In the genomic region with DNA sequence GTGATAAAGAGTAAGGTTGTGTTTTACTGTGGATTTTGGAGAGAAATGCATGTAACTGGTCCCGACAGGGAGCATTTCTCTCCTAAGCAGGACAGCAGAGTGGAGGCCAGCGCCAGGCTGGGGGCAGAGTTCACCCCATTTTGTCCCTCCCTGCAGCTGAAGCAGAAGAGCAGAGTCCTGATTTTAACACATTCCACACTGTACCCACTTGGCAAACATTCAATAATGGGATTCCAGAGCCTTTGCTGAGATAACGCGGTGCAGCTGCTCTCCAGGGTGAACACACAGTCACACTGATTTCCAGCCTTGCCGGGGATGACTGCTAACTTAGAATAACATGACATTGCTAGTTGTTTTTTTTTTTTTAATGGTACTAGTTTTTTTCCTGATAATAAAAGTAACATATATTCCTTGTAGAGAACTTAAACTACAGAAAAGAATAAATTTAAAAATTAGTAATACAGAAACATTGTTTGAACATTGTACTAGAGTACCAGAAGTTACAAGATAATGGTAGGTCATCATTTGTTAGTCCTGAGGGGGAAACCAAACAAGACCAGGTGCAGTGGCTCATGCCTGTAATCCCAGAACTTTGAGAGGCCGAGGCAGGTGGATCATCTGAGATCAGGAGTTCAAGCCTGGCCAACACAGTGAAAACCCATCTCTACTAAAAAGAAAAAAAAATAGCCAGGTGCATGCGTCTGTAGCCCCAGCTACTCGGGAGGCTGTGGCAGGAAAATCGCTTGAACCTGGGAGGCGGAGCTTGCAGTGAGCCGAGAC, we compare ENCODE assay signal across 2 cellular contexts.
A peak's percentile ranks its signal among the peaks of the same experiment; 100 is the strongest.
TF ChIP-seq lines count a peak whose summit lies in the region.

No MANE protein-coding gene starts in this region.

TF ChIP-seq in HepG2, 621 proteins besides CTCF, POLR2A, EP300 and RAD21 (continues in another document):
- TF ChIP-seq ZNF362 (CRISPR knock-in tag; IDR thresholded peaks at IDR 0.05; ENCODE audit: borderline replicate concordance) (no peak), NFIC (IDR thresholded peaks at IDR 0.05; ENCODE audit: low read length) (peak; percentile 27; the same call in 1 of the 2 replicates), ZNF564 (CRISPR knock-in tag; IDR thresholded peaks at IDR 0.05) (no peak), U2AF1 (optimal IDR thresholded peaks at IDR 0.05; ENCODE audit: low read depth, low read length) (no peak), ZNF615 (CRISPR knock-in tag; IDR thresholded peaks at IDR 0.05; ENCODE audit: borderline replicate concordance) (no peak), ZNF772 (CRISPR knock-in tag; IDR thresholded peaks at IDR 0.05) (no peak), PBX3 (CRISPR knock-in tag; IDR thresholded peaks at IDR 0.05; ENCODE audit: borderline replicate concordance) (0 out of 2 replicates have a peak, but pooled peaks have one; percentile 35), JARID2 (CRISPR knock-in tag; IDR thresholded peaks at IDR 0.05; ENCODE audit: insufficient replicate concordance) (no peak), ZFP37 (CRISPR knock-in tag; IDR thresholded peaks at IDR 0.05; ENCODE audit: borderline replicate concordance) (no peak), ZNF761 (CRISPR knock-in tag; conservative IDR thresholded peaks at IDR 0.05) (no peak), E2F5 (CRISPR knock-in tag; conservative IDR thresholded peaks at IDR 0.05) (no peak), ZNF879 (CRISPR knock-in tag; IDR thresholded peaks at IDR 0.05) (no peak), ZFP36L2 (CRISPR knock-in tag; IDR thresholded peaks at IDR 0.05) (no peak), ATF2 (CRISPR knock-in tag; IDR thresholded peaks at IDR 0.05) (0 out of 2 replicates have a peak, but pooled peaks have one; percentile 22), CREBL2 (CRISPR knock-in tag; IDR thresholded peaks at IDR 0.05; ENCODE audit: borderline replicate concordance) (no peak), HMGA1 (CRISPR knock-in tag; conservative IDR thresholded peaks at IDR 0.05) (no peak), RCOR2 (CRISPR knock-in tag; IDR thresholded peaks at IDR 0.05) (peak; percentile 43; the same call in 1 of the 2 replicates), ZNF850 (CRISPR knock-in tag; conservative IDR thresholded peaks at IDR 0.05) (no peak), KDM3A (CRISPR knock-in tag; IDR thresholded peaks at IDR 0.05; ENCODE audit: low read depth) (no peak), TBX3 (IDR thresholded peaks at IDR 0.05; ENCODE audit: borderline replicate concordance) (no peak), ARNT (IDR thresholded peaks at IDR 0.05) (no peak), TCF7 (IDR thresholded peaks at IDR 0.05; ENCODE audit: low read depth) (no peak), DNMT1 (CRISPR knock-in tag; IDR thresholded peaks at IDR 0.05) (no peak), ZNF556 (CRISPR knock-in tag; IDR thresholded peaks at IDR 0.05; ENCODE audit: borderline replicate concordance) (no peak; the same call in 1 of the 2 replicates), MATR3 (CRISPR knock-in tag; IDR thresholded peaks at IDR 0.05) (no peak), ZNF292 (CRISPR knock-in tag; IDR thresholded peaks at IDR 0.05; ENCODE audit: borderline replicate concordance, low read depth) (peak; percentile 91), REPIN1 (CRISPR knock-in tag; IDR thresholded peaks at IDR 0.05; ENCODE audit: borderline replicate concordance, low read depth) (peak; percentile 29; the same call in 1 of the 2 replicates), GFI1 (CRISPR knock-in tag; IDR thresholded peaks at IDR 0.05; ENCODE audit: borderline replicate concordance) (peak; percentile 99), BHLHE40 (IDR thresholded peaks at IDR 0.05; ENCODE audit: low read length) (no peak), ZNF33B (CRISPR knock-in tag; IDR thresholded peaks at IDR 0.05) (no peak), ATAD3A (CRISPR knock-in tag; IDR thresholded peaks at IDR 0.05) (no peak)
- TF ChIP-seq, protein P1, sequence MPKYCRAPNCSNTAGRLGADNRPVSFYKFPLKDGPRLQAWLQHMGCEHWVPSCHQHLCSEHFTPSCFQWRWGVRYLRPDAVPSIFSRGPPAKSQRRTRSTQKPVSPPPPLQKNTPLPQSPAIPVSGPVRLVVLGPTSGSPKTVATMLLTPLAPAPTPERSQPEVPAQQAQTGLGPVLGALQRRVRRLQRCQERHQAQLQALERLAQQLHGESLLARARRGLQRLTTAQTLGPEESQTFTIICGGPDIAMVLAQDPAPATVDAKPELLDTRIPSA (CRISPR knock-in tag; IDR thresholded peaks at IDR 0.05; ENCODE audit: borderline replicate concordance): no peak

TF ChIP-seq in WTC11, 78 proteins besides CTCF, POLR2A, EP300 and RAD21:
- TF ChIP-seq ZNF138 (CRISPR knock-in tag; conservative IDR thresholded peaks at IDR 0.05) (no peak), PREB (CRISPR knock-in tag; IDR thresholded peaks at IDR 0.05; ENCODE audit: borderline replicate concordance) (no peak), HMGA2 (CRISPR knock-in tag; IDR thresholded peaks at IDR 0.05) (no peak), ZNF512 (CRISPR knock-in tag; IDR thresholded peaks at IDR 0.05; ENCODE audit: borderline replicate concordance) (no peak), ZNF416 (CRISPR knock-in tag; IDR thresholded peaks at IDR 0.05) (no peak), ETV6 (CRISPR knock-in tag; IDR thresholded peaks at IDR 0.05) (no peak), ATF2 (CRISPR knock-in tag; IDR thresholded peaks at IDR 0.05; ENCODE audit: borderline replicate concordance, low read depth) (no peak), MAX (CRISPR knock-in tag; IDR thresholded peaks at IDR 0.05) (no peak), ATF6 (CRISPR knock-in tag; IDR thresholded peaks at IDR 0.05) (no peak), SOX15 (CRISPR knock-in tag; IDR thresholded peaks at IDR 0.05) (no peak)
